Comparison of ENCODE assay signal across 30 cellular contexts in genomic region chr5:81283976-81284375, GRCh38. TPM values are rescaled to one million over a fixed set of nuclear protein-coding genes. Genes with fewer than 3 reads are reported as not detected.
"Had no signal": no experiment of that assay in that cellular context is flagged by ENCODE, and none has a peak within 500 bp of the region (broad histone marks: within the 10 kb centered on the region; RNA-seq: fewer than 3 reads in every experiment).

No MANE protein-coding gene starts in this region.

- H3K9me3 Mint-ChIP-seq: stimulated activated effector memory CD8-positive, alpha-beta T cell treated with anti-CD3 and anti-CD28 coated beads, Interleukin-12 subunit alpha, Interleukin-12 subunit beta, amount 100 ng/mL, for 72 hours; type B pancreatic cell had no signal

- H3K4me3 Mint-ChIP-seq: immature natural killer cell; naive thymus-derived CD8-positive, alpha-beta T cell; nephron; neural crest cell; stimulated activated effector memory CD8-positive, alpha-beta T cell treated with anti-CD3 and anti-CD28 coated beads, Interleukin-12 subunit alpha, Interleukin-12 subunit beta, amount 100 ng/mL, for 72 hours; stimulated activated naive CD8-positive, alpha-beta T cell treated with anti-CD3 and anti-CD28 coated beads, Interleukin-15, amount 100 ng/mL, for 72 hours; type B pancreatic cell had no signal

- H3K27me3 Mint-ChIP-seq: naive thymus-derived CD8-positive, alpha-beta T cell; progenitor cell of endocrine pancreas; stimulated activated naive CD8-positive, alpha-beta T cell treated with anti-CD3 and anti-CD28 coated beads, Interleukin-15, amount 100 ng/mL, for 72 hours; type B pancreatic cell had no signal

- H3K27me3 ChIP-seq: heart left ventricle, left lung, right atrium auricular region, tibial nerve, vagina had no signal

- H3K36me3 ChIP-seq: left lung, lower lobe of right lung, right atrium auricular region, vagina had no signal

- DNase-seq: heart left ventricle; hypothalamus; immature natural killer cell; islet precursor cell; kidney glomerular epithelial cell; left cardiac atrium; left lung; lower lobe of right lung; mammary epithelial cell; mesenchymal stem cell; naive thymus-derived CD8-positive, alpha-beta T cell; nucleus accumbens; stimulated activated CD4-positive, alpha-beta T cell treated with anti-CD3 and anti-CD28 coated beads, Interleukin-12 subunit alpha, Interleukin-12 subunit beta, amount 100 ng/mL, for 4 hours; stimulated activated CD4-positive, alpha-beta T cell treated with anti-CD3 and anti-CD28 coated beads, Interleukin-15, amount 100 ng/mL, for 24 hours; stimulated activated CD4-positive, alpha-beta T cell treated with anti-CD3 and anti-CD28 coated beads, Interleukin-2, amount 100 ng/mL, for 24 hours; stimulated activated CD4-positive, alpha-beta T cell treated with anti-CD3 and anti-CD28 coated beads, Interleukin-4, amount 100 ng/mL, for 24 hours; stimulated activated naive CD4-positive, alpha-beta T cell treated with Interleukin-2 at 50 U/mL for 16 hours; stimulated activated naive CD8-positive, alpha-beta T cell treated with anti-CD3 and anti-CD28 coated beads, Interleukin-15, amount 100 ng/mL, for 72 hours; substantia nigra had no signal

- H3K27ac ChIP-seq: heart left ventricle, left lung, lower lobe of right lung, right atrium auricular region, skin epidermis, tibial nerve, vagina had no signal

- H3K4me1 Mint-ChIP-seq: nephron, neural crest cell had no signal

- H3K4me3 ChIP-seq: heart left ventricle, left lung, lower lobe of right lung, right atrium auricular region, skin epidermis, tibial nerve, vagina had no signal

- H3K4me1 ChIP-seq: heart left ventricle, left lung, lower lobe of right lung, right atrium auricular region, tibial nerve, vagina had no signal

- ATAC-seq: heart left ventricle; left cardiac atrium; left lung; lower lobe of right lung; naive thymus-derived CD8-positive, alpha-beta T cell; sciatic nerve had no signal

- H3K9me3 ChIP-seq: left lung, lower lobe of right lung, right atrium auricular region, tibial nerve, vagina had no signal

- H3K27ac Mint-ChIP-seq: immature natural killer cell; naive thymus-derived CD8-positive, alpha-beta T cell; nephron; progenitor cell of endocrine pancreas; stimulated activated naive CD8-positive, alpha-beta T cell treated with anti-CD3 and anti-CD28 coated beads, Interleukin-15, amount 100 ng/mL, for 72 hours; type B pancreatic cell had no signal

RNA-seq across cellular contexts. Expression of gene CKMT2, which starts 50.9 kb away (rescaled TPM):
- total RNA-seq: neural crest cell, osteocyte had no signal
- polyA plus RNA-seq: mammary epithelial cell; naive thymus-derived CD8-positive, alpha-beta T cell had no signal
